Comparison of ENCODE assay signal across 9 cellular contexts in the genomic region with DNA sequence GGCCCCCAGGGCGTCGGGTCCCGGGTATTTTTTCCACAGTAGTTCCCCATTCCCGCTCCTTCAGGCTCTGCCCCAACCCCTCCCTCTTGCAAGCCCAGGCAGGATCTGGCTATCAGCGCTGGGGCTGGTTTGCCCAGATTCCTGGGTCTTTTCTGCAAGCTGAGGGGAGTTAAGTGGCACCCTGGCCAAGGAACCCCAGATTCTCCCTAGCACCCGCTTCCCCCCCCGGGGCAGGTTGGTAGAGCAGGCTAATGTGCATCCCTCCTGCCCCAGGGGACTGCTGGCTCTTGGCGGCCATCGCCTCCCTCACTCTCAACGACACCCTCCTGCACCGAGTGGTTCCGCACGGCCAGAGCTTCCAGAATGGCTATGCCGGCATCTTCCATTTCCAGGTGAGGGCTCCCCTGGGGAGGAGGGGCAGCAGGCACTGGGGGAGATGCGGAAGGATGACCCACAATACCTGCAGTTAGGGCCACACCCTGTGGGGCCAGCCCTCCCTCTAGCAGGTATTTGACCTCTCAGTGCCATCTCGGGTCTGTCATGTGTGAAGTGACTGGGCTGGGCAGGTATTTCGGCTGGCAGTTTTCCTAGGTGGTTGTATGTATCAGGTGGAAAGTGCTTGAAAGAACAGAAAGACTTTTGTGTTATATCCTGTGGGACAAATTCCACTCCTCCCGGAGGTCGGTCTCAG. TPM values are rescaled to one million over a fixed set of nuclear protein-coding genes. Genes with fewer than 3 reads are reported as not detected.
DNase-seq lines count a peak whose midpoint lies in the region; ATAC-seq and TF ChIP-seq lines count a peak whose summit lies in the region.
"Had no signal": no experiment of that assay in that cellular context is flagged by ENCODE, and none has a peak within 500 bp of the region (broad histone marks: within the 10 kb centered on the region; RNA-seq: fewer than 3 reads in every experiment).

No MANE protein-coding gene starts in this region.

- H3K4me1 ChIP-seq in vagina (peaks cover 43% of the 10 kb centered on the region), right atrium auricular region (peaks cover 0 to 23% of the 10 kb centered on the region in 2 donors)

- TF ChIP-seq CTCF in brain microvascular endothelial cell (IDR thresholded peaks at IDR 0.05; ENCODE audit: low read depth, low read length, missing control alignments) (no peak), vagina (IDR thresholded peaks at IDR 0.05) (no peak), right atrium auricular region (IDR thresholded peaks at IDR 0.05) (no peak)

- no peak overlapping the region for H3K27ac Mint-ChIP-seq in stimulated activated naive CD8-positive, alpha-beta T cell treated with anti-CD3 and anti-CD28 coated beads, Interleukin-15, Interleukin-2, amounts not matched to agents 100 ng/mL and 50 ng/mL, for 24 hours
- no peak overlapping the region for H3K27ac Mint-ChIP-seq in memory B cell

- peak overlapping the region; percentile 2 for H3K4me3 Mint-ChIP-seq in stimulated activated naive CD8-positive, alpha-beta T cell treated with anti-CD3 and anti-CD28 coated beads, Interleukin-15, Interleukin-2, amounts not matched to agents 100 ng/mL and 50 ng/mL, for 24 hours
- H3K4me3 Mint-ChIP-seq in memory B cell: peak overlapping the region; percentile 99

- DNase-seq in stimulated activated naive CD8-positive, alpha-beta T cell treated with anti-CD3 and anti-CD28 coated beads, Interleukin-15, Interleukin-2, amounts not matched to agents 100 U/mL and 50 U/mL, for 24 hours: no peak
- no peak for DNase-seq in brain microvascular endothelial cell
- DNase-seq in memory B cell (ENCODE audit: low spot score in 2 of 2): no peak
- DNase-seq in vagina (ENCODE audit: extremely low spot score in 2 of 2): no peak
- no peak for DNase-seq in DMS153 (lab: John Stamatoyannopoulos, UW)
- DNase-seq in right atrium auricular region (ENCODE audit: low spot score): no peak
- no peak for DNase-seq in amniotic stem cell (lab: John Stamatoyannopoulos, UW)

- H3K4me1 Mint-ChIP-seq in stimulated activated naive CD8-positive, alpha-beta T cell treated with anti-CD3 and anti-CD28 coated beads, Interleukin-15, Interleukin-2, amounts not matched to agents 100 ng/mL and 50 ng/mL, for 24 hours (ENCODE audit: low read depth): peaks cover 12% of the 10 kb centered on the region
- peaks cover 29% of the 10 kb centered on the region for H3K4me1 Mint-ChIP-seq in memory B cell

- H3K4me3 ChIP-seq in brain microvascular endothelial cell (ENCODE audit: low read depth, low read length) (peak overlapping the region; percentile 5), vagina (peak overlapping the region; percentile 94 to 97), right atrium auricular region (no peak overlapping the region)

- no peaks in the 10 kb centered on the region for H3K9me3 ChIP-seq in vagina
- no peaks in the 10 kb centered on the region for H3K9me3 ChIP-seq in right atrium auricular region

- no peak for TF ChIP-seq POLR2A in vagina (IDR thresholded peaks at IDR 0.05)

- no peak for ATAC-seq in stimulated activated naive CD8-positive, alpha-beta T cell treated with anti-CD3 and anti-CD28 coated beads, Interleukin-15, Interleukin-2, amounts not matched to agents 100 U/mL and 50 U/mL, for 24 hours
- ATAC-seq in memory B cell (ENCODE audit: low read depth): no peak

- H3K36me3 ChIP-seq in brain microvascular endothelial cell (replicated peaks) (peaks cover 38% of the 10 kb centered on the region), vagina (peaks cover 0 to 41% of the 10 kb centered on the region in 2 donors), right atrium auricular region (peaks cover 27% of the 10 kb centered on the region)

- H3K27ac ChIP-seq in brain microvascular endothelial cell (no peak overlapping the region), vagina (peak overlapping the region; percentile 89), right atrium auricular region (peak overlapping the region in 1 of 2 donors; percentile 89)
- H3K27ac ChIP-seq: HL-60 had no signal

- H3K27me3 ChIP-seq in brain microvascular endothelial cell (replicated peaks): no peaks in the 10 kb centered on the region
- H3K27me3 ChIP-seq in vagina: no peaks in the 10 kb centered on the region
- H3K27me3 ChIP-seq in right atrium auricular region: no peaks in the 10 kb centered on the region

- no peaks in the 10 kb centered on the region for H3K9me3 Mint-ChIP-seq in stimulated activated naive CD8-positive, alpha-beta T cell treated with anti-CD3 and anti-CD28 coated beads, Interleukin-15, Interleukin-2, amounts not matched to agents 100 ng/mL and 50 ng/mL, for 24 hours
- H3K9me3 Mint-ChIP-seq in memory B cell: no peaks in the 10 kb centered on the region

- no peaks in the 10 kb centered on the region for H3K36me3 Mint-ChIP-seq in stimulated activated naive CD8-positive, alpha-beta T cell treated with anti-CD3 and anti-CD28 coated beads, Interleukin-15, Interleukin-2, amounts not matched to agents 100 ng/mL and 50 ng/mL, for 24 hours (ENCODE audit: low read depth)
- H3K36me3 Mint-ChIP-seq in memory B cell: peaks cover 12% of the 10 kb centered on the region

- intact Hi-C loops in vagina (cut with DNase I): no loop called here

- no peaks in the 10 kb centered on the region for H3K27me3 Mint-ChIP-seq in stimulated activated naive CD8-positive, alpha-beta T cell treated with anti-CD3 and anti-CD28 coated beads, Interleukin-15, Interleukin-2, amounts not matched to agents 100 ng/mL and 50 ng/mL, for 24 hours
- H3K27me3 Mint-ChIP-seq in memory B cell: no peaks in the 10 kb centered on the region

- in situ Hi-C loops in brain microvascular endothelial cell (cut with HindIII; ENCODE audit: low pct_ligation_motif_present, low sequenced_read_pairs): no loop called here

RNA-seq across cellular contexts. Expression of gene CAPN1, which starts 1.6 kb away (rescaled TPM):
- total RNA-seq in vagina (302 TPM), right atrium auricular region (10 to 100 TPM; 89.9 to 93.0 TPM)

RNA-seq across cellular contexts. Expression of gene SPDYC, which starts 13.3 kb away (rescaled TPM):
- total RNA-seq in vagina (not detected), right atrium auricular region (not detected)

RNA-seq across cellular contexts. Expression of gene SYVN1, which starts 49.0 kb away (rescaled TPM):
- 42.5 TPM for total RNA-seq in vagina
- total RNA-seq in right atrium auricular region: 10 to 100 TPM; 29.1 to 52.0 TPM

Comparison
In these comparisons a context has a peak if more than half of its experiments do, and no peak if none do; other contexts are left out.
1. H3K4me3 ChIP-seq: peak in brain microvascular endothelial cell (single experiment) and vagina (2 of 2); none in right atrium auricular region (0 of 2).